Comparison of ENCODE assay signal across 12 cellular contexts in the genomic region with DNA sequence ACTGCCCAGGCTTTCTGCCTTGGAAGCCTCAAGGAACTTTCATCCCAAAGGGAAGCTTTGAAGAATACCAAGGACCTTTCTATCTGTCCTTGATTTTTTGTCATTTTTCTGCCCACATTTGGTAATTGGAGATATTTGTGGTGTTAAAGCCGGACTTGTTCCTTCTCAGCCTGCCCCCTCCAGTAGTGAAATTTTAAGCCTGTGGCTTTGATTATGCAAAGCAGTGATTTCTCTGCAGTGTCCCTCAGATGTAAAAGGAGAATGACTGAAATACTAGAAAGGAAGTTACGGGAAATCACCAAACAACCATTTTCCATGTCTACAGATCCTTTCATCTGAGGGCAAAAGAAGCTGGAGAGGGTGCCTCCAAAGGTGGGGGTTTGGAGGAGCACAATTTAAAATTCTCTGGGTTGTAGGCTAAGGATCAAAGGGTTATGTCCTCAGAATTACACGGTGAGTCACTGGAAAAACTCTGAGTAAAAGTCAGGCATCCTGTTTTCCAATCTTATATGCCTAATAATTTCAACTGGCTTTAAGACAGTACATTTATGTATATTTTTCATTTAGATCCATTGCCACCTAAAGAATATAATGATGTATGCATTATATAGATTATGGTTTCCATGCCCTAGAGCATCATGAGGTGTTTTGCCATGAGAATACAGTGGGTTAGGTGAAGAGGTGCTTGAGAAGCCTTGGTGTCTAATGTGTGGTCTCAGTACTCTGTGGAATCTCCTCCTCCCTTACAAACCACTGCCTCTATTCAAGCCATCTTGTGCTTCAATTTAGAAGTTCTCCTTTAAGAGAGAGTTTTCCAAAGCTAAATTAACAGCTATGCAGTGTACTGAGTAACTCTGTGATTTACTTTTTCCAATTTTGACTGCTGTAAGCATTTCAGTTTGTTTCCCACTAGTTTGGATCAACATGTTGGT.
A peak's percentile ranks its signal among the peaks of the same experiment; 100 is the strongest.
DNase-seq lines count a peak whose midpoint lies in the region; ATAC-seq, FAIRE-seq and TF ChIP-seq lines count a peak whose summit lies in the region.
"Had no signal": no experiment of that assay in that cellular context is flagged by ENCODE, and none has a peak within 500 bp of the region (broad histone marks: within the 10 kb centered on the region; RNA-seq: fewer than 3 reads in every experiment).

No MANE protein-coding gene starts in this region.

- H3K27me3 ChIP-seq in KMS-11 (ENCODE audit: insufficient read depth, low read depth) = no peaks in the 10 kb centered on the region

- TF ChIP-seq CTCF in GM10248 (IDR thresholded peaks at IDR 0.05; ENCODE audit: control extremely low read depth, extremely low read depth, low read depth, missing control alignments) (no peak), KMS-11 (conservative IDR thresholded peaks at IDR 0.05; ENCODE audit: low read depth, low read length) (no peak), cardiac fibroblast (IDR thresholded peaks at IDR 0.05; ENCODE audit: low read depth, low read length) (no peak), nephron progenitor cell (IDR thresholded peaks at IDR 0.05) (no peak), D721Med (IDR thresholded peaks at IDR 0.05; ENCODE audit: insufficient read depth, missing control alignments) (no peak)

- H3K4me2 ChIP-seq in KMS-11 = peak overlapping the region; percentile 76

- FAIRE-seq in D721Med (lab: Jason Lieb, UNC) = no peak

- DNase-seq in GM10248 (ENCODE audit: extremely low spot score) (peak; percentile 15), cardiac fibroblast (ENCODE audit: low read depth in 2 of 2) (peak; percentile 62 to 67), nephron progenitor cell (no peak), C1 segment of cervical spinal cord (lab: John Stamatoyannopoulos, UW) (no peak), D721Med (ENCODE audit: insufficient read length, low spot score) (no peak)
- DNase-seq: anterior cingulate cortex, DMS53, hypothalamus had no signal

- H3K79me2 ChIP-seq in KMS-11 (ENCODE audit: insufficient read depth, low read depth) = no peaks in the 10 kb centered on the region

- peak overlapping the region; percentile 72 for H3K27ac Mint-ChIP-seq in nephron progenitor cell

- H3K4me3 ChIP-seq in KMS-11 (IDR thresholded peaks at IDR 0.05; ENCODE audit: insufficient read depth, low read depth, low read length) (no peak overlapping the region), cardiac fibroblast (replicated peaks in 1 of 2; ENCODE audit: low read depth in 2 of 2, low read length in 2 of 2) (no peak overlapping the region)

- H3K27ac ChIP-seq in KMS-11 = no peak overlapping the region
- H3K27ac ChIP-seq: HL-60 had no signal

- H3K4me3 Mint-ChIP-seq in nephron progenitor cell = no peak overlapping the region

- peaks cover 30% of the 10 kb centered on the region for H3K4me1 ChIP-seq in KMS-11 (ENCODE audit: low read depth, poor library complexity, severe bottlenecking)

- H3K27me3 Mint-ChIP-seq in nephron progenitor cell (ENCODE audit: low read depth, poor library complexity) = no peaks in the 10 kb centered on the region

- peaks cover 52% of the 10 kb centered on the region for H3K4me1 Mint-ChIP-seq in nephron progenitor cell

- POLR2A ChIA-PET in GM10248 (lab: Yijun Ruan, JAX) = no interaction called here

- H3K36me3 ChIP-seq in KMS-11 (ENCODE audit: insufficient read depth) = no peaks in the 10 kb centered on the region

- H2AFZ ChIP-seq in KMS-11 (ENCODE audit: low read depth) = no peak overlapping the region

- H3K9me3 Mint-ChIP-seq in nephron progenitor cell = peaks cover 15% of the 10 kb centered on the region

- H3K9ac ChIP-seq in KMS-11 = no peak overlapping the region

- CTCF ChIA-PET in GM10248 (lab: Yijun Ruan, JAX) = interaction anchor here (1.2 kb wide), 1 partner anchor 14 kb away, joined by 3 read pairs; no protein-coding TSS in a partner anchor

- peaks cover 19% of the 10 kb centered on the region for H3K36me3 Mint-ChIP-seq in nephron progenitor cell (ENCODE audit: low read depth)

- ATAC-seq in GM19023 (IDR thresholded peaks at IDR 0.05; ENCODE audit: unreplicated experiment) (no peak), GM19397 (IDR thresholded peaks at IDR 0.05; ENCODE audit: unreplicated experiment) (no peak)

- no peaks in the 10 kb centered on the region for H4K20me1 ChIP-seq in KMS-11 (ENCODE audit: insufficient read depth)

Comparison
In these comparisons a context has a peak if more than half of its experiments do, and no peak if none do; other contexts are left out.
1. DNase-seq: peak in GM10248 (single experiment) and cardiac fibroblast (2 of 2); none in nephron progenitor cell (single experiment), C1 segment of cervical spinal cord (0 of 14) and D721Med (single experiment).